In the genomic region with DNA sequence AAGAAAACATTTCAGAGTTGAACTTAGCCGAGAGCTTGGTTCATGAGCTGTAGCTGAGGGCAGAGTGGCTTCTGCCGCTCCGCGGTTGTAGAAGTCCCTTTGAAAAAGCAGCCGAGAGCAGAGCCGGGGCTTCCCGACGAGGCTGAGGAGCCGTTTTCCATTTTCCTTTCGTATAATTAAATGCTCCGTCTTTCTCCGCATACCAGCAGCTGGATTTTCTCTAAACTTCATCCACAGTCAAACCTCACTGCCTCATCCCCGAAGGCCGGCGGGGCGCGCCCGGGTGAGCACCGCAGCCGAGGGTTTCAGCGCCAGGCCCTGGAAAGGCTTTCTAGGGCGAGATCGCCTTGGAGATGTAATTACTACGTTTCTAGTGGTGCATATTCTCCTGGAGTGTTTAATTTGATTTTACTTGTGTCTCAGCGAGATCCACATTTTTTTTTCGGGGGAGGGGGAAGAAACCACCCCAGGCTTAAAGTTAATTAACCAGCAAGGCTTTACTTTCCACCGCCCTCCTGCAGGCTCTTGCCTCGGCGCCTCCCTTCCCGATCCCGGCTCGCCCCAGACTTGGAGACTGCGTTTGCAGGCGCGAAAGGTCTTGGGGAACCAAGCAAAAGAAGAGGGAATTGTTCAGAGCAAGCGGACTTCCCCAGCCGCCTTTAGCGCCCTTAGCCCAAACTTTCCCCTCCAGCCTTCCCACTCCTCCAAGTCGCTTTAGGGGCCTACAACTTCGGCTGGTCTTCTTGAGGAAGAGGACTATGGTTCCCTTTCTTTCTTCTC, we compare ENCODE assay signal across 22 cellular contexts. TPM values are rescaled to one million over a fixed set of nuclear protein-coding genes. Genes with fewer than 3 reads are reported as not detected.
A peak's percentile ranks its signal among the peaks of the same experiment; 100 is the strongest.
DNase-seq lines count a peak whose midpoint lies in the region; ATAC-seq and TF ChIP-seq lines count a peak whose summit lies in the region.
"Had no signal": no experiment of that assay in that cellular context is flagged by ENCODE, and none has a peak within 500 bp of the region (broad histone marks: within the 10 kb centered on the region; RNA-seq: fewer than 3 reads in every experiment).

No MANE protein-coding gene starts in this region.

- H3K4me3 ChIP-seq in right cardiac atrium (ENCODE audit: low read length) = peak overlapping the region; percentile 29
- H3K4me3 ChIP-seq in heart left ventricle = peak overlapping the region in 2 of 12 donors; percentile 4 to 24
- H3K4me3 ChIP-seq: gastroesophageal sphincter, GM12878 had no signal

- no peak for TF ChIP-seq CTCF in heart left ventricle (IDR thresholded peaks at IDR 0.05)

- no peak for TF ChIP-seq POLR2A in heart left ventricle (IDR thresholded peaks at IDR 0.05)

- H3K4me1 ChIP-seq in right cardiac atrium (ENCODE audit: control insufficient read depth, insufficient read depth, low read length) (no peaks in the 10 kb centered on the region), heart left ventricle (peaks cover 0 to 25% (median 0%) of the 10 kb centered on the region in 12 donors)

- H3K9me3 ChIP-seq in right cardiac atrium (ENCODE audit: control insufficient read depth, low read length) (no peaks in the 10 kb centered on the region), heart left ventricle (no peaks in the 10 kb centered on the region)
- H3K9me3 ChIP-seq: Caco-2, gastroesophageal sphincter had no signal

- H3K36me3 ChIP-seq in heart left ventricle = no peaks in the 10 kb centered on the region
- H3K36me3 ChIP-seq: gastroesophageal sphincter had no signal

- H3K4me3 Mint-ChIP-seq in activated T-helper 1 cell treated with anti-CD3 and anti-CD28 coated beads, Interleukin-12 subunit alpha, Interleukin-12 subunit beta, Interleukin-2, Interleukin-4 antibody, amounts not matched to agents 30 ng/mL and 10 ng/mL and 1 ng/mL, durations not matched to agents 14 hours and 24 hours and 36 hours = no peak overlapping the region
- peak overlapping the region; percentile 56 to 76 for H3K4me3 Mint-ChIP-seq in stimulated activated naive CD8-positive, alpha-beta T cell treated with anti-CD3 and anti-CD28 coated beads, Interleukin-15, amount 100 ng/mL, for 72 hours
- H3K4me3 Mint-ChIP-seq: natural killer cell had no signal

- DNase-seq in right cardiac atrium = no peak
- no peak for DNase-seq in heart left ventricle
- no peak for DNase-seq in activated T-helper 1 cell treated with anti-CD3 and anti-CD28 coated beads, Interleukin-12 subunit alpha, Interleukin-12 subunit beta, Interleukin-2, Interleukin-4 antibody, amounts not matched to agents 30 ng/mL and 10 ng/mL and 1 ng/mL, durations not matched to agents 14 hours and 24 hours and 36 hours (ENCODE audit: low spot score)
- DNase-seq in left kidney (ENCODE audit: low read depth, low spot score) = peak; percentile 58
- DNase-seq in stimulated activated naive CD8-positive, alpha-beta T cell treated with anti-CD3 and anti-CD28 coated beads, Interleukin-15, amount 100 ng/mL, for 72 hours = no peak
- DNase-seq in NCI-H1436 treated with DMSO at 0.1 percent for 48 hours (lab: John Stamatoyannopoulos, UW) = no peak
- no peak for DNase-seq in occipital lobe (lab: John Stamatoyannopoulos, UW)
- DNase-seq: activated CD4-positive, CD25-positive, alpha-beta regulatory T cell treated with anti-CD3 and anti-CD28 coated beads, Interleukin-2, amount 50 U/mL, for 72 hours; amniotic stem cell; Caco-2; natural killer cell; NCI-H187; NCI-H446 treated with DMSO at 0.1 percent for 48 hours; substantia nigra had no signal

- peaks cover 84% of the 10 kb centered on the region for H3K27me3 Mint-ChIP-seq in activated T-helper 1 cell treated with anti-CD3 and anti-CD28 coated beads, Interleukin-12 subunit alpha, Interleukin-12 subunit beta, Interleukin-2, Interleukin-4 antibody, amounts not matched to agents 30 ng/mL and 10 ng/mL and 1 ng/mL, durations not matched to agents 14 hours and 24 hours and 36 hours (ENCODE audit: insufficient read depth)
- peaks cover 98% of the 10 kb centered on the region for H3K27me3 Mint-ChIP-seq in stimulated activated naive CD8-positive, alpha-beta T cell treated with anti-CD3 and anti-CD28 coated beads, Interleukin-15, amount 100 ng/mL, for 72 hours

- intact Hi-C loops in right cardiac atrium (cut with DNase I) = no loop called here
- intact Hi-C loops in heart left ventricle (cut with DNase I) = no loop called here
- intact Hi-C loops in activated T-helper 1 cell treated with anti-CD3 and anti-CD28 coated beads, Interleukin-12 subunit alpha, Interleukin-12 subunit beta, Interleukin-2, Interleukin-4 antibody, amounts not matched to agents 30 ng/mL and 10 ng/mL and 1 ng/mL, durations not matched to agents 14 hours and 24 hours and 36 hours (cut with micrococcal nuclease) = loop anchor here (2.0 to 10.0 kb wide), 2 partner anchors 17 to 49 kb away; a partner anchor contains a TSS

- H3K27ac ChIP-seq in right cardiac atrium (ENCODE audit: low read length) = no peak overlapping the region
- no peak overlapping the region for H3K27ac ChIP-seq in heart left ventricle
- H3K27ac ChIP-seq: epithelial cell of prostate, gastroesophageal sphincter had no signal

- H3K9me3 Mint-ChIP-seq in activated T-helper 1 cell treated with anti-CD3 and anti-CD28 coated beads, Interleukin-12 subunit alpha, Interleukin-12 subunit beta, Interleukin-2, Interleukin-4 antibody, amounts not matched to agents 30 ng/mL and 10 ng/mL and 1 ng/mL, durations not matched to agents 14 hours and 24 hours and 36 hours = no peaks in the 10 kb centered on the region
- no peaks in the 10 kb centered on the region for H3K9me3 Mint-ChIP-seq in stimulated activated naive CD8-positive, alpha-beta T cell treated with anti-CD3 and anti-CD28 coated beads, Interleukin-15, amount 100 ng/mL, for 72 hours
- H3K9me3 Mint-ChIP-seq: natural killer cell had no signal

- 4% methylated on average over 40 of the region's 40 CpGs for WGBS in right cardiac atrium
- 3 to 6% (median 5%) methylated on average over 40 of the region's 40 CpGs for WGBS in heart left ventricle, 4 donors

- peak overlapping the region; percentile 22 for H3K27ac Mint-ChIP-seq in activated T-helper 1 cell treated with anti-CD3 and anti-CD28 coated beads, Interleukin-12 subunit alpha, Interleukin-12 subunit beta, Interleukin-2, Interleukin-4 antibody, amounts not matched to agents 30 ng/mL and 10 ng/mL and 1 ng/mL, durations not matched to agents 14 hours and 24 hours and 36 hours
- peak overlapping the region in 1 of 2 donors; percentile 44 for H3K27ac Mint-ChIP-seq in stimulated activated naive CD8-positive, alpha-beta T cell treated with anti-CD3 and anti-CD28 coated beads, Interleukin-15, amount 100 ng/mL, for 72 hours

- ATAC-seq in right cardiac atrium (no peak), heart left ventricle (no peak), GM19452 (IDR thresholded peaks at IDR 0.05; ENCODE audit: unreplicated experiment) (no peak)
- ATAC-seq in stimulated activated naive CD8-positive, alpha-beta T cell treated with anti-CD3 and anti-CD28 coated beads, Interleukin-15, amount 100 ng/mL, for 72 hours = no peak
- ATAC-seq: gastroesophageal sphincter, GM12878, natural killer cell had no signal

- H3K4me1 Mint-ChIP-seq in activated T-helper 1 cell treated with anti-CD3 and anti-CD28 coated beads, Interleukin-12 subunit alpha, Interleukin-12 subunit beta, Interleukin-2, Interleukin-4 antibody, amounts not matched to agents 30 ng/mL and 10 ng/mL and 1 ng/mL, durations not matched to agents 14 hours and 24 hours and 36 hours (ENCODE audit: low read depth) = no peaks in the 10 kb centered on the region
- H3K4me1 Mint-ChIP-seq in stimulated activated naive CD8-positive, alpha-beta T cell treated with anti-CD3 and anti-CD28 coated beads, Interleukin-15, amount 100 ng/mL, for 72 hours = peaks cover 30% of the 10 kb centered on the region

- no peaks in the 10 kb centered on the region for H3K36me3 Mint-ChIP-seq in activated T-helper 1 cell treated with anti-CD3 and anti-CD28 coated beads, Interleukin-12 subunit alpha, Interleukin-12 subunit beta, Interleukin-2, Interleukin-4 antibody, amounts not matched to agents 30 ng/mL and 10 ng/mL and 1 ng/mL, durations not matched to agents 14 hours and 24 hours and 36 hours (ENCODE audit: low read depth)
- H3K36me3 Mint-ChIP-seq: natural killer cell had no signal

- H3K27me3 ChIP-seq in right cardiac atrium (ENCODE audit: control insufficient read depth, insufficient read depth) = peaks cover 3% of the 10 kb centered on the region
- H3K27me3 ChIP-seq in heart left ventricle = peaks cover 67 to 100% (median 99%) of the 10 kb centered on the region in 9 donors

RNA-seq across cellular contexts. Expression of a gene that starts 2.9 kb away (rescaled TPM):
- not detected for total RNA-seq in right cardiac atrium
- polyA plus RNA-seq in right cardiac atrium = not detected
- total RNA-seq in heart left ventricle = not detected
- polyA plus RNA-seq in heart left ventricle = not detected
- total RNA-seq in activated T-helper 1 cell treated with anti-CD3 and anti-CD28 coated beads, Interleukin-12 subunit alpha, Interleukin-12 subunit beta, Interleukin-2, Interleukin-4 antibody, amounts not matched to agents 30 ng/mL and 10 ng/mL and 1 ng/mL, durations not matched to agents 14 hours and 24 hours and 36 hours = not detected in 2 replicates
- total RNA-seq in occipital lobe = not detected
- total RNA-seq: cerebellum; gastroesophageal sphincter; GM12878; natural killer cell; T-helper 2 cell treated with Interferon-gamma antibody and Interleukin-4, amounts not matched to agents 100 ng/mL and 5 ng/mL, for 36 hours had no signal
- polyA plus RNA-seq: GM12878 had no signal

RNA-seq across cellular contexts. Expression of a gene that starts 19.0 kb away (rescaled TPM):
- total RNA-seq in right cardiac atrium = not detected
- not detected for polyA plus RNA-seq in right cardiac atrium
- total RNA-seq in heart left ventricle = not detected
- not detected for polyA plus RNA-seq in heart left ventricle
- not detected in 2 replicates for total RNA-seq in activated T-helper 1 cell treated with anti-CD3 and anti-CD28 coated beads, Interleukin-12 subunit alpha, Interleukin-12 subunit beta, Interleukin-2, Interleukin-4 antibody, amounts not matched to agents 30 ng/mL and 10 ng/mL and 1 ng/mL, durations not matched to agents 14 hours and 24 hours and 36 hours
- not detected for total RNA-seq in occipital lobe
- total RNA-seq: cerebellum; G401; gastroesophageal sphincter; GM12878; HT1080; natural killer cell; T-helper 2 cell treated with Interferon-gamma antibody and Interleukin-4, amounts not matched to agents 100 ng/mL and 5 ng/mL, for 36 hours had no signal
- polyA plus RNA-seq: GM12878 had no signal

RNA-seq across cellular contexts. Expression of a gene that starts 37.2 kb away (rescaled TPM):
- total RNA-seq in right cardiac atrium (not detected), heart left ventricle (not detected), occipital lobe (not detected)
- polyA plus RNA-seq in right cardiac atrium (not detected), heart left ventricle (not detected)
- total RNA-seq in activated T-helper 1 cell treated with anti-CD3 and anti-CD28 coated beads, Interleukin-12 subunit alpha, Interleukin-12 subunit beta, Interleukin-2, Interleukin-4 antibody, amounts not matched to agents 30 ng/mL and 10 ng/mL and 1 ng/mL, durations not matched to agents 14 hours and 24 hours and 36 hours = not detected in 2 replicates
- total RNA-seq: cerebellum; gastroesophageal sphincter; GM12878; HT1080; natural killer cell; T-helper 2 cell treated with Interferon-gamma antibody and Interleukin-4, amounts not matched to agents 100 ng/mL and 5 ng/mL, for 36 hours had no signal
- polyA plus RNA-seq: GM12878 had no signal

RNA-seq across cellular contexts. Expression of a gene that starts 39.0 kb away (rescaled TPM):
- not detected for total RNA-seq in right cardiac atrium
- not detected for polyA plus RNA-seq in right cardiac atrium
- total RNA-seq in heart left ventricle = not detected
- not detected for polyA plus RNA-seq in heart left ventricle
- not detected in 2 replicates for total RNA-seq in activated T-helper 1 cell treated with anti-CD3 and anti-CD28 coated beads, Interleukin-12 subunit alpha, Interleukin-12 subunit beta, Interleukin-2, Interleukin-4 antibody, amounts not matched to agents 30 ng/mL and 10 ng/mL and 1 ng/mL, durations not matched to agents 14 hours and 24 hours and 36 hours
- not detected for total RNA-seq in occipital lobe
- total RNA-seq: cerebellum; GM12878; natural killer cell; T-helper 2 cell treated with Interferon-gamma antibody and Interleukin-4, amounts not matched to agents 100 ng/mL and 5 ng/mL, for 36 hours had no signal
- polyA plus RNA-seq: GM12878 had no signal

RNA-seq across cellular contexts. Expression of a gene that starts 49.2 kb away (rescaled TPM):
- total RNA-seq in right cardiac atrium (not detected), heart left ventricle (not detected), occipital lobe (not detected)
- polyA plus RNA-seq in right cardiac atrium (not detected), heart left ventricle (not detected)
- not detected in 2 replicates for total RNA-seq in activated T-helper 1 cell treated with anti-CD3 and anti-CD28 coated beads, Interleukin-12 subunit alpha, Interleukin-12 subunit beta, Interleukin-2, Interleukin-4 antibody, amounts not matched to agents 30 ng/mL and 10 ng/mL and 1 ng/mL, durations not matched to agents 14 hours and 24 hours and 36 hours
- total RNA-seq: cerebellum; gastroesophageal sphincter; natural killer cell; T-helper 2 cell treated with Interferon-gamma antibody and Interleukin-4, amounts not matched to agents 100 ng/mL and 5 ng/mL, for 36 hours had no signal
- polyA plus RNA-seq: GM12878 had no signal
